Comparison of ENCODE assay signal across 10 cellular contexts in the genomic region with DNA sequence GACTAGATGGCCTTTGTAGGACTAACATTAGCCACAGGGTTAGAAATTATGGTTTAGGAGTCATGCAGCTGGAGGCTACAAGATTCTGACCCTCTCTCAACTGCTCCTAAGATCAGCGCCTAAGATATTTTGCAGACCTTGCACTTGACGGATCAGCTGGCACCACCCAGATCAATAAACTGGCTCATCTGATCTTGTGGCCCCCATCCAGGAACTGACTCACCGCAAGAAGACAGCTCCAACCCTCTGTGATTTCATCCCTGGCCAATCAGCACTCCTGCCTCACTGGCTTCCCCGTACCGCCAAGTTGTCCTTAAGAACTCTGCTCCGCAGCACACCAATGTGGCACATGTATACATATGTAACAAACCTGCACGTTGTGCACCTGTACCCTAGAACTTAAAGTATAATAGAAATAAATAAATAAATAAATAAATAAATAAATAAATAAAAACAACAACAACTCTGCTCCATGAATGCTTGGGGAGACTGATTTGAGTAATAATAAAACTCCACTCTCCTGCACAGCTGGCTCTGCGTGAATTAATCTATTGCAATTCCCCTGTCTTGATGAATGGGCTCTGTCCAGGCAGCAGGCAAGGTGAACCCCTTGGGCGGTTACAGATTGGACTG. TPM values are rescaled to one million over a fixed set of nuclear protein-coding genes. Genes with fewer than 3 reads are reported as not detected.
DNase-seq lines count a peak whose midpoint lies in the region; ATAC-seq and TF ChIP-seq lines count a peak whose summit lies in the region.
"Not testable (repeated sequence)": the region's sequence is repeated elsewhere in the genome, so short reads cannot be mapped to it uniquely, and the experiment has no call there.
"Had no signal": no experiment of that assay in that cellular context is flagged by ENCODE, and none has a peak within 500 bp of the region (broad histone marks: within the 10 kb centered on the region; RNA-seq: fewer than 3 reads in every experiment).

No MANE protein-coding gene starts in this region.

- 52 to 54% methylated on average over 9 of the region's 9 CpGs for WGBS in GM23248 (ENCODE audit: low coverage in 1 of 2, low lambda C conversion rate in 2 of 2, missing lambda C conversion rate in 2 of 2), 2 experiments

- H3K9me2 ChIP-seq in GM23248 (ENCODE audit: insufficient read depth): not testable (repeated sequence)

- in situ Hi-C loops in GM23248 (cut with MboI): not testable (repeated sequence)

- POLR2A ChIA-PET in activated naive CD8-positive, alpha-beta T cell treated with anti-CD3 and anti-CD28 coated beads, Interleukin-2, amount 10 ng/mL, durations not matched to agents 7 days and 5 days (lab: Charles Lee): not testable (repeated sequence)

- intact Hi-C loops in left lung (cut with DNase I); posterior vena cava (cut with DNase I): not testable (repeated sequence)

- H3K9ac ChIP-seq in GM23248; duodenal mucosa (ENCODE audit: low read depth in 1 of 2, low read length in 2 of 2): not testable (repeated sequence)

- not testable (repeated sequence) for H3F3A ChIP-seq in GM23248 (ENCODE audit: insufficient read depth)

- not testable (repeated sequence) for H3K9me3 ChIP-seq in GM23248 (ENCODE audit: low read depth); duodenal mucosa (ENCODE audit: control insufficient read depth in 1 of 2, low read length in 2 of 2); left lung

- not testable (repeated sequence) for TF ChIP-seq CTCF in left lung (IDR thresholded peaks at IDR 0.05)

- not testable (repeated sequence) for H3K27me3 ChIP-seq in GM23248 (replicated peaks; ENCODE audit: insufficient read depth); duodenal mucosa (ENCODE audit: control insufficient read depth in 1 of 2, insufficient read depth in 2 of 2, low read length in 2 of 2); left lung

- H3K4me3 ChIP-seq in GM23248; duodenal mucosa (ENCODE audit: low read depth in 1 of 2, low read length in 2 of 2); left lung: not testable (repeated sequence)

- not testable (repeated sequence) for H2AFZ ChIP-seq in GM23248

- ATAC-seq in activated naive CD8-positive, alpha-beta T cell treated with anti-CD3 and anti-CD28 coated beads, Interleukin-2, amount 10 ng/mL, durations not matched to agents 7 days and 5 days (ENCODE audit: low read depth); left lung: not testable (repeated sequence)

- H3K79me2 ChIP-seq in GM23248 (ENCODE audit: insufficient read depth): not testable (repeated sequence)

- not testable (repeated sequence) for H3K27me3 Mint-ChIP-seq in T-helper 2 cell treated with Interferon-gamma antibody and Interleukin-4, amounts not matched to agents 5 μg/mL and 100 μg/mL, for 36 hours (ENCODE audit: low read depth)
- H3K27me3 Mint-ChIP-seq in activated naive CD8-positive, alpha-beta T cell treated with anti-CD3 and anti-CD28 coated beads, Interleukin-2, amount 10 ng/mL, durations not matched to agents 7 days and 5 days: peaks cover 12% of the 10 kb centered on the region

- H3K36me3 ChIP-seq in GM23248 (ENCODE audit: low read depth); duodenal mucosa (ENCODE audit: control insufficient read depth in 1 of 2, insufficient read depth in 2 of 2, low read length in 2 of 2); left lung: not testable (repeated sequence)

- H3K36me3 Mint-ChIP-seq in T-helper 2 cell treated with Interferon-gamma antibody and Interleukin-4, amounts not matched to agents 5 μg/mL and 100 μg/mL, for 36 hours (ENCODE audit: low read depth); activated naive CD8-positive, alpha-beta T cell treated with anti-CD3 and anti-CD28 coated beads, Interleukin-2, amount 10 ng/mL, durations not matched to agents 7 days and 5 days: not testable (repeated sequence)

- not testable (repeated sequence) for H3K9me3 Mint-ChIP-seq in T-helper 2 cell treated with Interferon-gamma antibody and Interleukin-4, amounts not matched to agents 5 μg/mL and 100 μg/mL, for 36 hours; activated naive CD8-positive, alpha-beta T cell treated with anti-CD3 and anti-CD28 coated beads, Interleukin-2, amount 10 ng/mL, durations not matched to agents 7 days and 5 days

- DNase-seq in GM23248 (peak; percentile 60), NCI-H446 treated with DMSO at 0.1 percent for 48 hours (lab: John Stamatoyannopoulos, UW) (peak; percentile 14), left lung (peak; percentile 6 to 32), posterior vena cava (ENCODE audit: low spot score) (peak; percentile 47)
- not testable (repeated sequence) for DNase-seq in T-helper 2 cell treated with Interferon-gamma antibody and Interleukin-4, amounts not matched to agents 5 μg/mL and 100 μg/mL, for 36 hours (ENCODE audit: low spot score); activated naive CD8-positive, alpha-beta T cell treated with anti-CD3 and anti-CD28 coated beads, Interleukin-2, amount 10 ng/mL, durations not matched to agents 7 days and 5 days

- not testable (repeated sequence) for H3K4me2 ChIP-seq in GM23248 (ENCODE audit: unreplicated experiment)

- H3K4me3 Mint-ChIP-seq in T-helper 2 cell treated with Interferon-gamma antibody and Interleukin-4, amounts not matched to agents 5 μg/mL and 100 μg/mL, for 36 hours; activated naive CD8-positive, alpha-beta T cell treated with anti-CD3 and anti-CD28 coated beads, Interleukin-2, amount 10 ng/mL, durations not matched to agents 7 days and 5 days: not testable (repeated sequence)

- not testable (repeated sequence) for H4K20me1 ChIP-seq in GM23248 (ENCODE audit: insufficient read depth)

- peak overlapping the region; percentile 2 for H3K27ac Mint-ChIP-seq in T-helper 2 cell treated with Interferon-gamma antibody and Interleukin-4, amounts not matched to agents 5 μg/mL and 100 μg/mL, for 36 hours
- H3K27ac Mint-ChIP-seq in activated naive CD8-positive, alpha-beta T cell treated with anti-CD3 and anti-CD28 coated beads, Interleukin-2, amount 10 ng/mL, durations not matched to agents 7 days and 5 days: peak overlapping the region; percentile 41

- H3K4me1 ChIP-seq in GM23248 (ENCODE audit: insufficient read depth): peaks cover 18% of the 10 kb centered on the region
- peaks cover 23 to 28% of the 10 kb centered on the region in 2 donors for H3K4me1 ChIP-seq in duodenal mucosa (ENCODE audit: control insufficient read depth in 1 of 2, insufficient read depth in 2 of 2, low read length in 2 of 2)
- peaks cover 4 to 57% of the 10 kb centered on the region in 2 donors for H3K4me1 ChIP-seq in left lung

- H3K4me1 Mint-ChIP-seq in T-helper 2 cell treated with Interferon-gamma antibody and Interleukin-4, amounts not matched to agents 5 μg/mL and 100 μg/mL, for 36 hours (ENCODE audit: low read depth): peaks cover 24% of the 10 kb centered on the region
- H3K4me1 Mint-ChIP-seq in activated naive CD8-positive, alpha-beta T cell treated with anti-CD3 and anti-CD28 coated beads, Interleukin-2, amount 10 ng/mL, durations not matched to agents 7 days and 5 days: peaks cover 25% of the 10 kb centered on the region

- not testable (repeated sequence) for H3K27ac ChIP-seq in GM23248
- peak overlapping the region; percentile 34 for H3K27ac ChIP-seq in duodenal mucosa (ENCODE audit: low read depth, low read length)
- peak overlapping the region in 1 of 2 donors; percentile 93 for H3K27ac ChIP-seq in left lung

RNA-seq across cellular contexts. Expression of a gene that starts 5.7 kb away (rescaled TPM):
- 305 and 338 TPM in 2 replicates for total RNA-seq in GM23248 (2014; rRNA removed; shearing (Covaris generic))
- polyA plus RNA-seq in GM23248 (2016; fragmentation: Nextera tagmentation; extraction: Ambion mirVana): 321 and 327 TPM in 2 replicates
- total RNA-seq in activated naive CD8-positive, alpha-beta T cell treated with anti-CD3 and anti-CD28 coated beads, Interleukin-2, amount 10 ng/mL, durations not matched to agents 7 days and 5 days: 100 to 1,000 TPM; 192 to 208 TPM
- total RNA-seq in left lung: 1,000 to 10,000 TPM; 1,902 to 2,455 TPM
- total RNA-seq in posterior vena cava: 100 to 1,000 TPM; 351 to 519 TPM

RNA-seq across cellular contexts. Expression of a gene that starts 19.0 kb away (rescaled TPM):
- 1.6 and 67.4 TPM in 2 replicates for total RNA-seq in GM23248 (2014; rRNA removed; shearing (Covaris generic))
- 0.41 and 0.53 TPM in 2 replicates for polyA plus RNA-seq in GM23248 (2016; fragmentation: Nextera tagmentation; extraction: Ambion mirVana)
- 1 to 10 TPM in 1 of 2 experiments, under 1 TPM in 1; 0.82 to 1.3 TPM for total RNA-seq in activated naive CD8-positive, alpha-beta T cell treated with anti-CD3 and anti-CD28 coated beads, Interleukin-2, amount 10 ng/mL, durations not matched to agents 7 days and 5 days
- 10 to 100 TPM in 1 of 2 donors, 1 to 10 TPM in 1; 3.4 to 16.5 TPM for total RNA-seq in left lung
- total RNA-seq in posterior vena cava: 1 to 10 TPM; 1.4 to 2.4 TPM
- total RNA-seq: activated B cell treated with CpG ODN at 0.5 μM for 24 hours, neural crest cell had no signal
- polyA plus RNA-seq: CD4-positive, alpha-beta memory T cell had no signal
